ENCODE assay signal across 9 cellular contexts in genomic region chr4:128776794-128777216, GRCh38. TPM values are rescaled to one million over a fixed set of nuclear protein-coding genes. Genes with fewer than 3 reads are reported as not detected.
DNase-seq lines count a peak whose midpoint lies in the region; ATAC-seq, FAIRE-seq and TF ChIP-seq lines count a peak whose summit lies in the region.
"Had no signal": no experiment of that assay in that cellular context is flagged by ENCODE, and none has a peak within 500 bp of the region (broad histone marks: within the 10 kb centered on the region; RNA-seq: fewer than 3 reads in every experiment).

No MANE protein-coding gene starts in this region.

- DNase-seq in AG08395 (ENCODE audit: low spot score) (peak; percentile 92), T1000 (lab: John Stamatoyannopoulos, UW) (peak; percentile 46), iris pigment epithelial cell (ENCODE audit: low read depth) (peak; percentile 95), GM12892 (ENCODE audit: insufficient read length) (no peak), NK-92 (lab: John Stamatoyannopoulos, UW; ENCODE audit: unreplicated experiment) (no peak)
- DNase-seq: GF-D8 had no signal

- no peak for TF ChIP-seq POLR2A in GM12892 (IDR thresholded peaks at IDR 0.05; ENCODE audit: low read depth, low read length)

- ATAC-seq in HG03354 (IDR thresholded peaks at IDR 0.05; ENCODE audit: poor library complexity, severe bottlenecking, unreplicated experiment) (peak; percentile 59), GM18519 (IDR thresholded peaks at IDR 0.05; ENCODE audit: low FRiP score, unreplicated experiment) (no peak)
- ATAC-seq in stimulated activated memory B cell treated with anti-CD40 and anti-IgM and Interleukin-4, amounts not matched to agents 10 μg/mL and 1 μg/mL and 100 μg/mL, for 72 hours, result no peak

- H3K27me3 Mint-ChIP-seq in stimulated activated memory B cell treated with anti-CD40 and anti-IgM and Interleukin-4, amounts not matched to agents 10 μg/mL and 1 μg/mL and 100 μg/mL, for 72 hours, result peaks cover 15% of the 10 kb centered on the region

- no peaks in the 10 kb centered on the region for H3K36me3 Mint-ChIP-seq in stimulated activated memory B cell treated with anti-CD40 and anti-IgM and Interleukin-4, amounts not matched to agents 10 μg/mL and 1 μg/mL and 100 μg/mL, for 72 hours

- no peaks in the 10 kb centered on the region for H3K4me1 Mint-ChIP-seq in stimulated activated memory B cell treated with anti-CD40 and anti-IgM and Interleukin-4, amounts not matched to agents 10 μg/mL and 1 μg/mL and 100 μg/mL, for 72 hours

- H3K9me3 Mint-ChIP-seq in stimulated activated memory B cell treated with anti-CD40 and anti-IgM and Interleukin-4, amounts not matched to agents 10 μg/mL and 1 μg/mL and 100 μg/mL, for 72 hours, result no peaks in the 10 kb centered on the region

- H3K4me3 Mint-ChIP-seq in stimulated activated memory B cell treated with anti-CD40 and anti-IgM and Interleukin-4, amounts not matched to agents 10 μg/mL and 1 μg/mL and 100 μg/mL, for 72 hours, result no peak overlapping the region

- H3K27ac Mint-ChIP-seq in stimulated activated memory B cell treated with anti-CD40 and anti-IgM and Interleukin-4, amounts not matched to agents 10 μg/mL and 1 μg/mL and 100 μg/mL, for 72 hours, result no peak overlapping the region

- no peak for FAIRE-seq in GM12892 (lab: Jason Lieb, UNC)

RNA-seq across cellular contexts. Expression of gene JADE1, which starts 32.7 kb away (rescaled TPM):
- polyA plus RNA-seq in GM12892 (2012; ENCODE audit: missing spikeins), result 10.5 TPM

Comparison
In these comparisons a context has a peak if more than half of its experiments do, and no peak if none do; other contexts are left out.
1. DNase-seq: peak in AG08395 (single experiment), T1000 (single experiment) and iris pigment epithelial cell (single experiment); none in GM12892 (single experiment) and NK-92 (single experiment).